Comparison of ENCODE assay signal across 1 cellular context in the genomic region with DNA sequence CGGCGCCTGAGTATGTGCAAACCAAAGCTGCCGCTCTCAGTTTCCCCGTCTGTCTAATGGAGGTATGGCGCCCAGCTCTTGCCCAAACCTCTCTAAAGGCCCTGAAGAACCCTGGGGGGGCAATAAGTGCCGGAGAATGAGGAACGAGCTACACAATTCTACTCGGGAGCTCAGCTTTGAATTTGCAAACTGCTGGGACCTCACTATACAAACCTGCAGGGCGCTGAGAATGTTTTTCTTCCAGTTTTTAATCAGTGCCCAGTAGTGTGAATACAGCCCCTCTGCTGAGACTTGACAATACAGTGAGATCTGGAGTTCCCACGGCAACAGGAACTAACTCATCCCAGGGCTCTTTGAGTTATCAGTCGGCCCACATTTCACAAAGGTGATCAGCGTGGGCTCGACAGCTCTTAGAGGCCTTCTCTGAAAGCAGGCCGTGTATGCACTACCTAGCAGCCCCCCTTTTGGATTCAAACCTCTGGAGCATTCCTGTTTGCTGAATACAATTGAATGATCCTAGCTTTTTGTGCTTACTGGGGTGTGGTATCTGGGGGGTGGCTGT.
TF ChIP-seq lines count a peak whose summit lies in the region.

No MANE protein-coding gene starts in this region.

TF ChIP-seq in K562, 482 proteins besides CTCF, POLR2A, EP300 and RAD21 (continued from another document and continues in another):
- TF ChIP-seq, protein P1, sequence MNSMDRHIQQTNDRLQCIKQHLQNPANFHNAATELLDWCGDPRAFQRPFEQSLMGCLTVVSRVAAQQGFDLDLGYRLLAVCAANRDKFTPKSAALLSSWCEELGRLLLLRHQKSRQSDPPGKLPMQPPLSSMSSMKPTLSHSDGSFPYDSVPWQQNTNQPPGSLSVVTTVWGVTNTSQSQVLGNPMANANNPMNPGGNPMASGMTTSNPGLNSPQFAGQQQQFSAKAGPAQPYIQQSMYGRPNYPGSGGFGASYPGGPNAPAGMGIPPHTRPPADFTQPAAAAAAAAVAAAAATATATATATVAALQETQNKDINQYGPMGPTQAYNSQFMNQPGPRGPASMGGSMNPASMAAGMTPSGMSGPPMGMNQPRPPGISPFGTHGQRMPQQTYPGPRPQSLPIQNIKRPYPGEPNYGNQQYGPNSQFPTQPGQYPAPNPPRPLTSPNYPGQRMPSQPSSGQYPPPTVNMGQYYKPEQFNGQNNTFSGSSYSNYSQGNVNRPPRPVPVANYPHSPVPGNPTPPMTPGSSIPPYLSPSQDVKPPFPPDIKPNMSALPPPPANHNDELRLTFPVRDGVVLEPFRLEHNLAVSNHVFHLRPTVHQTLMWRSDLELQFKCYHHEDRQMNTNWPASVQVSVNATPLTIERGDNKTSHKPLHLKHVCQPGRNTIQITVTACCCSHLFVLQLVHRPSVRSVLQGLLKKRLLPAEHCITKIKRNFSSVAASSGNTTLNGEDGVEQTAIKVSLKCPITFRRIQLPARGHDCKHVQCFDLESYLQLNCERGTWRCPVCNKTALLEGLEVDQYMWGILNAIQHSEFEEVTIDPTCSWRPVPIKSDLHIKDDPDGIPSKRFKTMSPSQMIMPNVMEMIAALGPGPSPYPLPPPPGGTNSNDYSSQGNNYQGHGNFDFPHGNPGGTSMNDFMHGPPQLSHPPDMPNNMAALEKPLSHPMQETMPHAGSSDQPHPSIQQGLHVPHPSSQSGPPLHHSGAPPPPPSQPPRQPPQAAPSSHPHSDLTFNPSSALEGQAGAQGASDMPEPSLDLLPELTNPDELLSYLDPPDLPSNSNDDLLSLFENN (IDR thresholded peaks at IDR 0.05; ENCODE audit: low read depth in 2 of 2, low read length in 2 of 2), result 0 out of 4 replicates have a peak, but pooled peaks of 1 of the 2 experiments have one; percentile 10
- TF ChIP-seq SNRNP70 (optimal IDR thresholded peaks at IDR 0.05; ENCODE audit: low read depth, low read length), result no peak
- no peak for TF ChIP-seq TGIF2 (CRISPR knock-in tag; IDR thresholded peaks at IDR 0.05)
- no peak for TF ChIP-seq ZNF324 (CRISPR knock-in tag; IDR thresholded peaks at IDR 0.05)
- no peak for TF ChIP-seq ZNF239 (CRISPR knock-in tag; IDR thresholded peaks at IDR 0.05)
- TF ChIP-seq, protein P2, sequence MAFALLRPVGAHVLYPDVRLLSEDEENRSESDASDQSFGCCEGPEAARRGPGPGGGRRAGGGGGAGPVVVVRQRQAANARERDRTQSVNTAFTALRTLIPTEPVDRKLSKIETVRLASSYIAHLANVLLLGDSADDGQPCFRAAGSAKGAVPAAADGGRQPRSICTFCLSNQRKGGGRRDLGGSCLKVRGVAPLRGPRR (CRISPR knock-in tag; IDR thresholded peaks at IDR 0.05), result no peak
- TF ChIP-seq POLR2G (IDR thresholded peaks at IDR 0.05; ENCODE audit: low read depth, low read length), result no peak
- TF ChIP-seq HDGF (IDR thresholded peaks at IDR 0.05), result no peak
- TF ChIP-seq ARID2 (IDR thresholded peaks at IDR 0.05), result no peak
- TF ChIP-seq E2F5 (CRISPR knock-in tag; IDR thresholded peaks at IDR 0.05), result no peak
- TF ChIP-seq FOXK2 (conservative IDR thresholded peaks at IDR 0.05 in 1 of 2, IDR thresholded peaks at IDR 0.05 in 1 of 2; ENCODE audit: low read depth in 2 of 2), result no peak
- TF ChIP-seq MAZ (CRISPR knock-in tag; conservative IDR thresholded peaks at IDR 0.05 in 1 of 2, IDR thresholded peaks at IDR 0.05 in 1 of 2), result no peak; a peak in 1 of 4 replicates
- TF ChIP-seq, protein P3, sequence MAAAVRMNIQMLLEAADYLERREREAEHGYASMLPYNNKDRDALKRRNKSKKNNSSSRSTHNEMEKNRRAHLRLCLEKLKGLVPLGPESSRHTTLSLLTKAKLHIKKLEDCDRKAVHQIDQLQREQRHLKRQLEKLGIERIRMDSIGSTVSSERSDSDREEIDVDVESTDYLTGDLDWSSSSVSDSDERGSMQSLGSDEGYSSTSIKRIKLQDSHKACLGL (CRISPR knock-in tag; IDR thresholded peaks at IDR 0.05; ENCODE audit: borderline replicate concordance, poor library complexity, severe bottlenecking), result no peak
- TF ChIP-seq RCOR1 (IDR thresholded peaks at IDR 0.05; ENCODE audit: borderline replicate concordance in 1 of 2, low read depth in 2 of 2, low read length in 2 of 2), result 0 out of 4 replicates have a peak, but pooled peaks of 1 of the 2 experiments have one; percentile 21
- TF ChIP-seq, protein P4, sequence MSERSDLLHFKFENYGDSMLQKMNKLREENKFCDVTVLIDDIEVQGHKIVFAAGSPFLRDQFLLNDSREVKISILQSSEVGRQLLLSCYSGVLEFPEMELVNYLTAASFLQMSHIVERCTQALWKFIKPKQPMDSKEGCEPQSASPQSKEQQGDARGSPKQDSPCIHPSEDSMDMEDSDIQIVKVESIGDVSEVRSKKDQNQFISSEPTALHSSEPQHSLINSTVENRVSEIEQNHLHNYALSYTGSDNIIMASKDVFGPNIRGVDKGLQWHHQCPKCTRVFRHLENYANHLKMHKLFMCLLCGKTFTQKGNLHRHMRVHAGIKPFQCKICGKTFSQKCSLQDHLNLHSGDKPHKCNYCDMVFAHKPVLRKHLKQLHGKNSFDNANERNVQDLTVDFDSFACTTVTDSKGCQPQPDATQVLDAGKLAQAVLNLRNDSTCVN (CRISPR knock-in tag; IDR thresholded peaks at IDR 0.05), result no peak
- TF ChIP-seq ZNF184 (CRISPR knock-in tag; IDR thresholded peaks at IDR 0.05), result no peak
- no peak for TF ChIP-seq POLR3A (IDR thresholded peaks at IDR 0.05; ENCODE audit: borderline replicate concordance, extremely low read depth, insufficient read depth, insufficient read length)
- no peak for TF ChIP-seq TAF1 (IDR thresholded peaks at IDR 0.05; ENCODE audit: control insufficient read depth, extremely low read depth, insufficient read depth, low read length, severe bottlenecking)
- no peak for TF ChIP-seq NCOA6 (IDR thresholded peaks at IDR 0.05)
- TF ChIP-seq EWSR1 (IDR thresholded peaks at IDR 0.05; ENCODE audit: borderline replicate concordance, low read depth, partially characterized antibody), result no peak
- no peak for TF ChIP-seq FIP1L1 (IDR thresholded peaks at IDR 0.05; ENCODE audit: low read depth, low read length, poor library complexity, severe bottlenecking)
- TF ChIP-seq, protein P5, sequence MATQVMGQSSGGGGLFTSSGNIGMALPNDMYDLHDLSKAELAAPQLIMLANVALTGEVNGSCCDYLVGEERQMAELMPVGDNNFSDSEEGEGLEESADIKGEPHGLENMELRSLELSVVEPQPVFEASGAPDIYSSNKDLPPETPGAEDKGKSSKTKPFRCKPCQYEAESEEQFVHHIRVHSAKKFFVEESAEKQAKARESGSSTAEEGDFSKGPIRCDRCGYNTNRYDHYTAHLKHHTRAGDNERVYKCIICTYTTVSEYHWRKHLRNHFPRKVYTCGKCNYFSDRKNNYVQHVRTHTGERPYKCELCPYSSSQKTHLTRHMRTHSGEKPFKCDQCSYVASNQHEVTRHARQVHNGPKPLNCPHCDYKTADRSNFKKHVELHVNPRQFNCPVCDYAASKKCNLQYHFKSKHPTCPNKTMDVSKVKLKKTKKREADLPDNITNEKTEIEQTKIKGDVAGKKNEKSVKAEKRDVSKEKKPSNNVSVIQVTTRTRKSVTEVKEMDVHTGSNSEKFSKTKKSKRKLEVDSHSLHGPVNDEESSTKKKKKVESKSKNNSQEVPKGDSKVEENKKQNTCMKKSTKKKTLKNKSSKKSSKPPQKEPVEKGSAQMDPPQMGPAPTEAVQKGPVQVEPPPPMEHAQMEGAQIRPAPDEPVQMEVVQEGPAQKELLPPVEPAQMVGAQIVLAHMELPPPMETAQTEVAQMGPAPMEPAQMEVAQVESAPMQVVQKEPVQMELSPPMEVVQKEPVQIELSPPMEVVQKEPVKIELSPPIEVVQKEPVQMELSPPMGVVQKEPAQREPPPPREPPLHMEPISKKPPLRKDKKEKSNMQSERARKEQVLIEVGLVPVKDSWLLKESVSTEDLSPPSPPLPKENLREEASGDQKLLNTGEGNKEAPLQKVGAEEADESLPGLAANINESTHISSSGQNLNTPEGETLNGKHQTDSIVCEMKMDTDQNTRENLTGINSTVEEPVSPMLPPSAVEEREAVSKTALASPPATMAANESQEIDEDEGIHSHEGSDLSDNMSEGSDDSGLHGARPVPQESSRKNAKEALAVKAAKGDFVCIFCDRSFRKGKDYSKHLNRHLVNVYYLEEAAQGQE (CRISPR knock-in tag; IDR thresholded peaks at IDR 0.05; ENCODE audit: low read depth), result no peak
- TF ChIP-seq ZNF77 (CRISPR knock-in tag; IDR thresholded peaks at IDR 0.05), result no peak
- TF ChIP-seq DNMT1 (IDR thresholded peaks at IDR 0.05), result no peak
- no peak for TF ChIP-seq JUND (IDR thresholded peaks at IDR 0.05; ENCODE audit: borderline replicate concordance, low read depth, low read length)
- no peak for TF ChIP-seq JUND (tag; IDR thresholded peaks at IDR 0.05; ENCODE audit: borderline replicate concordance, low read depth, low read length)
- TF ChIP-seq ETV1 (tag; conservative IDR thresholded peaks at IDR 0.05; ENCODE audit: low read depth), result no peak
- no peak for TF ChIP-seq MTF1 (CRISPR knock-in tag; IDR thresholded peaks at IDR 0.05; ENCODE audit: borderline replicate concordance)
- no peak for TF ChIP-seq ZNF551 (CRISPR knock-in tag; IDR thresholded peaks at IDR 0.05)
- no peak for TF ChIP-seq ATF4 (CRISPR knock-in tag; IDR thresholded peaks at IDR 0.05)
- no peak; the same call in 1 of the 2 replicates for TF ChIP-seq PKNOX1 (IDR thresholded peaks at IDR 0.05)
- TF ChIP-seq FOXK1 (CRISPR knock-in tag; IDR thresholded peaks at IDR 0.05; ENCODE audit: borderline replicate concordance), result no peak
